ENCODE assay signal across 8 cellular contexts in the genomic region with DNA sequence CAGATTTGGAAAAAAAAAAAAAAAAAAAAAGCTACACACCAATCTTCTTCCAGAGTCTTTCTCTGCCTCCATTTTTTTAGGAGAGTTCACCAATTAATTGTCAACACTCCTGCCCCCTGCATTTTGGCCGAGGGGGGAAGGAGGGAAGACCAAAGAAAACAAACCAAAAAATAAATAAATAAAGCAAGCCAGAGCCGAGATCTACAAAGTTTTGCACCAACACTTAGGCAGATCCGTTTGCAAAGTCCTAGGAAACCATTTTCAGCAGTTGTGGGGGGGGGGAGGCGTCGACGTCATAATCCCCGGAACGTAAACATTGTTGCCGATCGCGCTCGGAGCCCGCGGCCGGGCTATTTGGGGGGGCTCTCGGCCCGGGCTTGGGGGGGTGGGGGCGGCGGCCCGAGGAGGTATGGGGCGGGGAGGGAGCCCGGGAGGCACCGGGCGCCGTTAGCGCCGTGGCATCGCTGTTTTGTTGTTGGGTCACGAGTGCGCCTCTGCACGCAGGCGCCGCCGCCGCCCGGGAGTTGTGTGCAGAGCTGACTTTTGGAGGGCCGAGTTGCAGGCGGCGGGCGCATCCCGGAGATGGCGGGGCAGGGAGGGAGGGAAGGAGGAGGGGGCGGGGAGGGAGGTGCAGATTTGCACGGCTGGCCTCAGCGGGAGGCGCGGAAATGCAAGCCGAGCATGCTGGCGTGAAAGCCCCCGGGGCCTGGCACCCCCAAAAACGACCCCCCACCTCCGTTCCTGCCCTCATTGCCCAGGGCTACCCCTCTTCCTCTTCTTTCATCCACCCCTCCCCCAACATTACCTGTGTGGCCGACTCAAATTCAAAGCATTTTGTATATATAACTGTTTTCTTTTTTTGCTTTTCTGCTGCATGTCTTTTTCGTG. TPM values are rescaled to one million over a fixed set of nuclear protein-coding genes. Genes with fewer than 3 reads are reported as not detected.
DNase-seq lines count a peak whose midpoint lies in the region; ATAC-seq and TF ChIP-seq lines count a peak whose summit lies in the region.

No MANE protein-coding gene starts in this region.

- H3K9me3 ChIP-seq in SJSA1 (replicated peaks) (no peaks in the 10 kb centered on the region), thymus (ENCODE audit: control insufficient read depth) (no peaks in the 10 kb centered on the region)

- peak overlapping the region; percentile 83 for H3K9ac ChIP-seq in KMS-11

- WGBS in thymus: under 1% methylated on average over 54 of the region's 54 CpGs

- TF ChIP-seq CTCF in KMS-11 (conservative IDR thresholded peaks at IDR 0.05; ENCODE audit: low read depth, low read length) (no peak), omental fat pad (IDR thresholded peaks at IDR 0.05) (no peak)

- H3K4me1 ChIP-seq in KMS-11 (ENCODE audit: low read depth, poor library complexity, severe bottlenecking) (no peaks in the 10 kb centered on the region), SJSA1 (replicated peaks) (peaks cover 60% of the 10 kb centered on the region), thymus (ENCODE audit: control insufficient read depth, insufficient read depth, low read length) (peaks cover 23% of the 10 kb centered on the region)

- peak overlapping the region; percentile 78 for H3K27ac ChIP-seq in KMS-11
- peak overlapping the region; percentile 84 for H3K27ac ChIP-seq in SJSA1
- peak overlapping the region; percentile 91 for H3K27ac ChIP-seq in thymus (ENCODE audit: low read depth)

- H3K36me3 ChIP-seq in KMS-11 (ENCODE audit: insufficient read depth) (no peaks in the 10 kb centered on the region), SJSA1 (peaks cover 13% of the 10 kb centered on the region), thymus (ENCODE audit: control insufficient read depth, insufficient read depth) (peaks cover 12% of the 10 kb centered on the region)

- H2AFZ ChIP-seq in KMS-11 (ENCODE audit: low read depth): peak overlapping the region; percentile 52; the same call in 1 of the 2 replicates

- peak overlapping the region; percentile 76 for H3K4me2 ChIP-seq in KMS-11

- no peaks in the 10 kb centered on the region for H3K9me3 Mint-ChIP-seq in activated naive CD4-positive, alpha-beta T cell treated with anti-CD3 and anti-CD28 coated beads, Interleukin-2, amount 10 ng/mL, durations not matched to agents 7 days and 5 days

- DNase-seq in GDM1 (lab: John Stamatoyannopoulos, UW): peak; percentile 55
- DNase-seq in SJSA1 (ENCODE audit: low read depth in 1 of 2, low spot score in 2 of 2): peak; percentile 70 to 78
- peak; percentile 89 for DNase-seq in activated naive CD4-positive, alpha-beta T cell treated with anti-CD3 and anti-CD28 coated beads, Interleukin-2, amount 10 ng/mL, durations not matched to agents 7 days and 5 days
- DNase-seq in glomerular visceral epithelial cell (ENCODE audit: extremely low spot score): peak; percentile 53
- DNase-seq in omental fat pad (ENCODE audit: low spot score): no peak

- H3K4me3 Mint-ChIP-seq in activated naive CD4-positive, alpha-beta T cell treated with anti-CD3 and anti-CD28 coated beads, Interleukin-2, amount 10 ng/mL, durations not matched to agents 7 days and 5 days: peak overlapping the region; percentile 84

- no peaks in the 10 kb centered on the region for H3K79me2 ChIP-seq in KMS-11 (ENCODE audit: insufficient read depth, low read depth)

- peaks cover 26% of the 10 kb centered on the region for H3K36me3 Mint-ChIP-seq in activated naive CD4-positive, alpha-beta T cell treated with anti-CD3 and anti-CD28 coated beads, Interleukin-2, amount 10 ng/mL, durations not matched to agents 7 days and 5 days

- H3K27ac Mint-ChIP-seq in activated naive CD4-positive, alpha-beta T cell treated with anti-CD3 and anti-CD28 coated beads, Interleukin-2, amount 10 ng/mL, durations not matched to agents 7 days and 5 days: peak overlapping the region; percentile 100

- H3K27me3 ChIP-seq in KMS-11 (ENCODE audit: insufficient read depth, low read depth): no peaks in the 10 kb centered on the region
- no peaks in the 10 kb centered on the region for H3K27me3 ChIP-seq in SJSA1 (replicated peaks)
- no peaks in the 10 kb centered on the region for H3K27me3 ChIP-seq in thymus (ENCODE audit: control insufficient read depth, insufficient read depth)

- H3K27me3 Mint-ChIP-seq in activated naive CD4-positive, alpha-beta T cell treated with anti-CD3 and anti-CD28 coated beads, Interleukin-2, amount 10 ng/mL, durations not matched to agents 7 days and 5 days: no peaks in the 10 kb centered on the region

- no peak overlapping the region for H3K4me3 ChIP-seq in KMS-11 (IDR thresholded peaks at IDR 0.05; ENCODE audit: insufficient read depth, low read depth, low read length)
- peak overlapping the region; percentile 49 for H3K4me3 ChIP-seq in SJSA1
- peak overlapping the region; percentile 82 for H3K4me3 ChIP-seq in thymus (ENCODE audit: low read length)

- peaks cover 60% of the 10 kb centered on the region for H3K4me1 Mint-ChIP-seq in activated naive CD4-positive, alpha-beta T cell treated with anti-CD3 and anti-CD28 coated beads, Interleukin-2, amount 10 ng/mL, durations not matched to agents 7 days and 5 days

- H4K20me1 ChIP-seq in KMS-11 (ENCODE audit: insufficient read depth): no peaks in the 10 kb centered on the region

- CTCF ChIA-PET in activated naive CD4-positive, alpha-beta T cell treated with anti-CD3 and anti-CD28 coated beads, Interleukin-2, amount 10 ng/mL, durations not matched to agents 7 days and 5 days (lab: Charles Lee): interaction anchor here (0.7 to 2.1 kb wide), 6 partner anchors 10 to 83 kb away, joined by 3 to 11 read pairs (median 4); partner anchors contain the start of gene ORAI1

- peak; percentile 22 for ATAC-seq in omental fat pad (ENCODE audit: low FRiP score)
- no peak for ATAC-seq in GM18873 (IDR thresholded peaks at IDR 0.05; ENCODE audit: low FRiP score, unreplicated experiment)

RNA-seq across cellular contexts. Expression of gene KDM2B, which starts 0.6 kb away (rescaled TPM):
- 15.2 and 22.0 TPM in 2 replicates for total RNA-seq in SJSA1 (2014; rRNA removed; shearing (Covaris generic))
- 10 to 100 TPM; 14.8 to 27.0 (median 16.7) TPM for total RNA-seq in omental fat pad
- 25.9 TPM for polyA plus RNA-seq in thymus

RNA-seq across cellular contexts. Expression of gene ORAI1, which starts 46.1 kb away (rescaled TPM):
- 5.3 and 11.7 TPM in 2 replicates for total RNA-seq in SJSA1 (2014; rRNA removed; shearing (Covaris generic))
- 10 to 100 TPM in 2 of 4 donors, 1 to 10 TPM in 2; 6.8 to 15.4 (median 10.7) TPM for total RNA-seq in omental fat pad
- 12.8 TPM for polyA plus RNA-seq in thymus
